In the genomic region with DNA sequence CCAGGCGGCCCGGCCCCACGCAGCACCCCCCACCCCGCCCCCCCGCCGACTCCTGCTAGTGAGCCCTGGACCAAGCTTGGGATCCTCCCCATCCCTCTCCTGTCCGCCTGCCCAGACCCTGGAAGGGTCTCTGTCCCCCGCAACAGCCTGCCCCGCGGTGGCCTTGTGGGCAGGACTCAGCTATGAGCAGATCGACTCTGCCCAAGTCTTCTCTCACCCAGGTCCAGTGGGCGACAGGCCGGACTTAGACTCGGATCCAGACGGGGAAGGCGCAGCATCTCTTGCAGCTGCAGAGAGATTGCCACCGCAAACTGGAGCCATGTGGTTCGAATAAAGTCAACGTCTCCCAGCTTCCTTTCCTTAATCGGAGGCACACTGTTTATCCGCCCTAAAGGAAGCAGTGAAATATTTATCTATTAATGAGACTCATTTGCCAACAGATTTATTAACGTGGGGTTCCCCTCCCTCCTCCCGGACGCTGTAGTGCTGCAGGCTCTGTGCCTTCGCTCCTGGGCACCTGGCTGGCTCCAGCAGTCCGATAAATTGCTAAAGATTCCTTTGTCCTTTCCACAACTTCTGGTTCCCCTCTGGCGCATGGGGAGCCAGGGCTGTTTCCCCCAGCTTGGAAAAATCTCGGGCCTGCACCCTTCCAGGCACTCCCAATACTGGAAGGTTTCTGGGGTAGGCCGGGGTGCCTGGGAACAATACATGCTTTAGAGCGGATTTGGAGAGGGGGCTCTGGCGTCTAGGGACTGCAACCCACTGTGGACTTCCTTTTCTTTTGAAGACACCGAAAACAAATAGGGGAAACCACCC, we compare ENCODE assay signal across 8 cellular contexts. TPM values are rescaled to one million over a fixed set of nuclear protein-coding genes. Genes with fewer than 3 reads are reported as not detected.
DNase-seq lines count a peak whose midpoint lies in the region; ATAC-seq, FAIRE-seq and TF ChIP-seq lines count a peak whose summit lies in the region.
"Had no signal": no experiment of that assay in that cellular context is flagged by ENCODE, and none has a peak within 500 bp of the region (broad histone marks: within the 10 kb centered on the region; RNA-seq: fewer than 3 reads in every experiment).

No MANE protein-coding gene starts in this region.

- no peak for DNase-seq in HFF-Myc (ENCODE audit: extremely low read depth, low read depth)
- no peak for DNase-seq in activated naive CD8-positive, alpha-beta T cell treated with anti-CD3 and anti-CD28 coated beads, Interleukin-2, amount 50 U/mL, for 24 hours
- peak in 4 of 6 donors; percentile 0 to 69 (median 4) for DNase-seq in pancreas
- no peak for DNase-seq in NCI-H524 (lab: John Stamatoyannopoulos, UW)
- no peak for DNase-seq in epidermal melanocyte (ENCODE audit: insufficient read length, low spot score)
- DNase-seq in 8988T, result no peak
- DNase-seq: activated CD4-positive, alpha-beta T cell treated with anti-CD3 and anti-CD28 coated beads for 36 hours; Kasumi-1 had no signal

- peak overlapping the region; percentile 60 for H3K27ac Mint-ChIP-seq in activated naive CD8-positive, alpha-beta T cell treated with anti-CD3 and anti-CD28 coated beads, Interleukin-2, amount 50 U/mL, for 24 hours
- H3K27ac Mint-ChIP-seq: activated CD4-positive, alpha-beta T cell treated with anti-CD3 and anti-CD28 coated beads for 36 hours had no signal

- peaks cover 87% of the 10 kb centered on the region for H3K27me3 Mint-ChIP-seq in activated naive CD8-positive, alpha-beta T cell treated with anti-CD3 and anti-CD28 coated beads, Interleukin-2, amount 50 U/mL, for 24 hours

- no peaks in the 10 kb centered on the region for H3K9me3 Mint-ChIP-seq in activated naive CD8-positive, alpha-beta T cell treated with anti-CD3 and anti-CD28 coated beads, Interleukin-2, amount 50 U/mL, for 24 hours

- H3K4me3 Mint-ChIP-seq in activated naive CD8-positive, alpha-beta T cell treated with anti-CD3 and anti-CD28 coated beads, Interleukin-2, amount 50 U/mL, for 24 hours, result no peak overlapping the region

- TF ChIP-seq CTCF in HFF-Myc (IDR thresholded peaks at IDR 0.05; ENCODE audit: low read depth, low read length, missing control alignments), result no peak
- no peak for TF ChIP-seq CTCF in pancreas (IDR thresholded peaks at IDR 0.05)

- peaks cover 45% of the 10 kb centered on the region for H3K4me1 Mint-ChIP-seq in activated naive CD8-positive, alpha-beta T cell treated with anti-CD3 and anti-CD28 coated beads, Interleukin-2, amount 50 U/mL, for 24 hours

- H3K27me3 ChIP-seq in pancreas, result peaks cover 15 to 88% (median 38%) of the 10 kb centered on the region in 4 donors

- peaks cover 1% of the 10 kb centered on the region for H3K36me3 Mint-ChIP-seq in activated naive CD8-positive, alpha-beta T cell treated with anti-CD3 and anti-CD28 coated beads, Interleukin-2, amount 50 U/mL, for 24 hours (ENCODE audit: low read depth)

- H3K36me3 ChIP-seq in pancreas, result no peaks in the 10 kb centered on the region

- no peak for FAIRE-seq in pancreas (lab: Jason Lieb, UNC)

- H3K9me3 ChIP-seq in pancreas, result no peaks in the 10 kb centered on the region

- H3K4me3 ChIP-seq in HFF-Myc (replicated peaks; ENCODE audit: low read depth, low read length) (peak overlapping the region; percentile 60), pancreas (peak overlapping the region in 1 of 4 donors; percentile 29)

- 8 to 12% methylated on average over 31 to 32 of the region's 32 CpGs for WGBS in pancreas, 2 donors

- H3K4me1 ChIP-seq in pancreas, result peaks cover 0 to 5% (median 4%) of the 10 kb centered on the region in 3 donors

- ATAC-seq in activated naive CD8-positive, alpha-beta T cell treated with anti-CD3 and anti-CD28 coated beads, Interleukin-2, amount 50 U/mL, for 24 hours, result no peak
- no peak for ATAC-seq in pancreas
- ATAC-seq: activated CD4-positive, alpha-beta T cell treated with anti-CD3 and anti-CD28 coated beads for 36 hours had no signal

- intact Hi-C loops in pancreas (cut with DNase I), result loop anchor here in 1 of 3 donors (10.0 kb wide), 1 partner anchor 1302 kb away; no protein-coding TSS in a partner anchor

- no peak overlapping the region for H3K27ac ChIP-seq in pancreas

RNA-seq across cellular contexts. Expression of a gene that starts 0.6 kb away (rescaled TPM):
- total RNA-seq in pancreas, result under 1 TPM in 3 of 6 donors, not detected in 3; 0.06 to 0.19 (median 0.17) TPM
- polyA plus RNA-seq in pancreas, result under 1 TPM; 0.15 to 0.49 TPM
- total RNA-seq: activated CD4-positive, alpha-beta T cell treated with anti-CD3 and anti-CD28 coated beads for 36 hours had no signal

RNA-seq across cellular contexts. Expression of a gene that starts 4.7 kb away (rescaled TPM):
- 1 to 10 TPM in 1 of 6 donors, under 1 TPM in 4, not detected in 1; 0.13 to 1.9 (median 0.43) TPM for total RNA-seq in pancreas
- polyA plus RNA-seq in pancreas, result under 1 TPM; 0.38 to 0.56 TPM
- total RNA-seq: activated CD4-positive, alpha-beta T cell treated with anti-CD3 and anti-CD28 coated beads for 36 hours had no signal

RNA-seq across cellular contexts. Expression of a gene that starts 8.2 kb away (rescaled TPM):
- under 1 TPM in 1 of 6 donors, not detected in 5; 0.13 TPM for total RNA-seq in pancreas
- polyA plus RNA-seq in pancreas, result under 1 TPM in 1 of 2 donors, not detected in 1; 0.09 TPM
- total RNA-seq: activated CD4-positive, alpha-beta T cell treated with anti-CD3 and anti-CD28 coated beads for 36 hours had no signal

RNA-seq across cellular contexts. Expression of a gene that starts 9.5 kb away (rescaled TPM):
- under 1 TPM in 1 of 6 donors, not detected in 5; 0.34 TPM for total RNA-seq in pancreas
- polyA plus RNA-seq in pancreas, result under 1 TPM in 1 of 2 donors, not detected in 1; 0.12 TPM
- total RNA-seq: activated CD4-positive, alpha-beta T cell treated with anti-CD3 and anti-CD28 coated beads for 36 hours had no signal

RNA-seq across cellular contexts. Expression of a gene that starts 13.6 kb away (rescaled TPM):
- total RNA-seq in pancreas, result 1 to 10 TPM in 1 of 6 donors, under 1 TPM in 4, not detected in 1; 0.24 to 1.4 (median 0.76) TPM
- 1 to 10 TPM in 1 of 2 donors, under 1 TPM in 1; 0.95 to 1.2 TPM for polyA plus RNA-seq in pancreas
- total RNA-seq: activated CD4-positive, alpha-beta T cell treated with anti-CD3 and anti-CD28 coated beads for 36 hours had no signal

Comparison
In these comparisons a context has a peak if more than half of its experiments do, and no peak if none do; other contexts are left out.
1. DNase-seq: peak in pancreas (4 of 6); none in HFF-Myc (single experiment), activated naive CD8-positive, alpha-beta T cell treated with anti-CD3 and anti-CD28 coated beads, Interleukin-2, amount 50 U/mL, for 24 hours (single experiment), NCI-H524 (0 of 2), epidermal melanocyte (single experiment) and 8988T (single experiment).